In genomic region chr20:7858851-7859250, GRCh38 we compare ENCODE assay signal across 21 cellular contexts.
DNase-seq lines count a peak whose midpoint lies in the region; TF ChIP-seq lines count a peak whose summit lies in the region.
"Had no signal": no experiment of that assay in that cellular context is flagged by ENCODE, and none has a peak within 500 bp of the region (broad histone marks: within the 10 kb centered on the region; RNA-seq: fewer than 3 reads in every experiment).

No MANE protein-coding gene starts in this region.

- dilution Hi-C loops in mammary epithelial cell (cut with HindIII; ENCODE audit: low sequenced_read_pairs): no loop called here

- H3K36me3 ChIP-seq in breast epithelium (no peaks in the 10 kb centered on the region), mammary epithelial cell (ENCODE audit: insufficient read depth, low read length) (no peaks in the 10 kb centered on the region)
- H3K36me3 ChIP-seq: brain microvascular endothelial cell, left ventricle myocardium inferior, SJSA1, thyroid gland had no signal

- intact Hi-C loops in MCF 10A (cut with micrococcal nuclease): loop anchor here (1.0 to 10.0 kb wide), 11 partner anchors 124 to 1714 kb away; partner anchors contain the start of gene BMP2
- intact Hi-C loops in breast epithelium (cut with DNase I; ENCODE audit: low total_unique reads): no loop called here
- intact Hi-C loops in mammary epithelial cell (cut with micrococcal nuclease): loop anchor here (1.0 to 10.0 kb wide), 9 partner anchors 68 to 1714 kb away; no protein-coding TSS in a partner anchor

- H3K9ac ChIP-seq in mammary epithelial cell (ENCODE audit: insufficient read depth, low read length): peak overlapping the region; percentile 29

- no peaks in the 10 kb centered on the region for H3K36me3 Mint-ChIP-seq in MCF 10A (ENCODE audit: insufficient read depth, unreplicated experiment)
- H3K36me3 Mint-ChIP-seq: IgD-negative memory B cell had no signal

- BruUV-seq in MCF 10A (replicated peaks; lab: Mats Ljungman, UMichigan) (no TSS peak), mammary epithelial cell (replicated peaks; lab: Mats Ljungman, UMichigan) (TSS peak; percentile 18)

- H3K27ac ChIP-seq in breast epithelium (no peak overlapping the region), mammary epithelial cell (ENCODE audit: insufficient read depth, low read depth, low read length) (peak overlapping the region; percentile 36)
- H3K27ac ChIP-seq: brain microvascular endothelial cell, C4-2B, left ventricle myocardium inferior, PC-9, SJSA1, thyroid gland had no signal

- CTCF ChIA-PET in MCF 10A (lab: Yijun Ruan, JAX) (interaction anchor here (0.5 to 4.8 kb wide), 52 partner anchors 9 to 1611 kb away, joined by 3 to 31 read pairs (median 4); no protein-coding TSS in a partner anchor), mammary epithelial cell (lab: Charles Lee; ENCODE audit: low non-redundant PET) (interaction anchor here (0.5 kb wide), 1 partner anchor 78 kb away, joined by 7 read pairs; no protein-coding TSS in a partner anchor)

- TF ChIP-seq CTCF in MCF 10A (IDR thresholded peaks at IDR 0.05; ENCODE audit: unreplicated experiment) (no peak), breast epithelium (IDR thresholded peaks at IDR 0.05) (no peak), mammary epithelial cell (conservative IDR thresholded peaks at IDR 0.05 in 1 of 2, IDR thresholded peaks at IDR 0.05 in 1 of 2; ENCODE audit: extremely low read depth in 1 of 2, insufficient read depth in 1 of 2, low read depth in 1 of 2, low read length in 2 of 2) (no peak)

- DNase-seq in MCF 10A (ENCODE audit: unreplicated experiment) (no peak), breast epithelium (ENCODE audit: low spot score in 2 of 2) (no peak), NCI-H69 (lab: John Stamatoyannopoulos, UW) (peak; percentile 59), mammary epithelial cell (no peak), NCI-H774 (lab: John Stamatoyannopoulos, UW) (no peak)
- no peak for DNase-seq in activated naive CD4-positive, alpha-beta T cell treated with anti-CD3 and anti-CD28 coated beads, Interleukin-2, amount 50 U/mL, for 16 hours
- DNase-seq in activated naive CD4-positive, alpha-beta T cell treated with Interleukin-2 at 50 U/mL for 16 hours: no peak
- DNase-seq in activated T-cell treated with anti-CD3 and anti-CD28 coated beads, Interleukin-2, amount 50 U/mL, for 48 hours: no peak
- DNase-seq: activated gamma-delta T cell; effector CD4-positive, alpha-beta T cell; left ventricle myocardium inferior; PC-9; right cardiac atrium; T-helper 17 cell had no signal

- POLR2A ChIA-PET in MCF 10A (lab: Yijun Ruan, JAX): interaction anchor here (0.6 to 1.2 kb wide), 5 partner anchors 123 to 1721 kb away, joined by 3 to 4 read pairs (median 3); no protein-coding TSS in a partner anchor

- H3K4me3 Mint-ChIP-seq in MCF 10A (ENCODE audit: unreplicated experiment): no peak overlapping the region
- H3K4me3 Mint-ChIP-seq: IgD-negative memory B cell; nephron; stimulated activated naive CD8-positive, alpha-beta T cell treated with anti-CD3 and anti-CD28 coated beads, Interleukin-15, amount 100 ng/mL, for 72 hours; T-helper 17 cell had no signal

- H3K4me3 ChIP-seq in breast epithelium (no peak overlapping the region), mammary epithelial cell (replicated peaks in 1 of 3; ENCODE audit: insufficient read depth in 1 of 3, low read depth in 2 of 3, low read length in 3 of 3) (no peak overlapping the region)
- H3K4me3 ChIP-seq: left ventricle myocardium inferior, PC-9, SJSA1, thyroid gland had no signal

- H3K4me2 ChIP-seq in mammary epithelial cell (ENCODE audit: insufficient read depth, low read depth, low read length): no peak overlapping the region
- H3K4me2 ChIP-seq: PC-9 had no signal

- H2AFZ ChIP-seq in mammary epithelial cell (ENCODE audit: low read depth, low read length): peak overlapping the region; percentile 46
- H2AFZ ChIP-seq: PC-9 had no signal

- H3K9me3 ChIP-seq in breast epithelium: no peaks in the 10 kb centered on the region
- peaks cover 4% of the 10 kb centered on the region for H3K9me3 ChIP-seq in mammary epithelial cell (replicated peaks; ENCODE audit: insufficient read depth, low read length)
- H3K9me3 ChIP-seq: left ventricle myocardium inferior, SJSA1, thyroid gland had no signal

- H3K27me3 ChIP-seq in breast epithelium: no peaks in the 10 kb centered on the region
- no peaks in the 10 kb centered on the region for H3K27me3 ChIP-seq in mammary epithelial cell (ENCODE audit: insufficient read depth, low read length)
- H3K27me3 ChIP-seq: brain microvascular endothelial cell, thyroid gland had no signal

- no peaks in the 10 kb centered on the region for H3K9me3 Mint-ChIP-seq in MCF 10A (ENCODE audit: unreplicated experiment)
- H3K9me3 Mint-ChIP-seq: nephron; stimulated activated naive CD8-positive, alpha-beta T cell treated with anti-CD3 and anti-CD28 coated beads, Interleukin-15, amount 100 ng/mL, for 72 hours had no signal

- H4K20me1 ChIP-seq in mammary epithelial cell (ENCODE audit: insufficient read depth, low read length): no peaks in the 10 kb centered on the region

- WGBS in mammary epithelial cell (ENCODE audit: low coverage, missing lambda C conversion rate): 48% methylated on average over 4 of the region's 4 CpGs

- H3K79me2 ChIP-seq in mammary epithelial cell (ENCODE audit: insufficient read depth, low read length): no peaks in the 10 kb centered on the region

- TF ChIP-seq POLR2A in breast epithelium (IDR thresholded peaks at IDR 0.05): no peak

- in situ Hi-C loops in mammary epithelial cell (cut with MboI; ENCODE audit: low sequenced_read_pairs in 2 of 2): loop anchor here in 1 of 2 donors (25.0 kb wide), 2 partner anchors 472 to 1097 kb away; partner anchors contain the start of gene BMP2

- no peaks in the 10 kb centered on the region for H3K4me1 ChIP-seq in breast epithelium
- H3K4me1 ChIP-seq in mammary epithelial cell (ENCODE audit: insufficient read depth, low read length): peaks cover 46% of the 10 kb centered on the region
- H3K4me1 ChIP-seq: left ventricle myocardium inferior, thyroid gland had no signal

- peak overlapping the region; percentile 23 for H3K27ac Mint-ChIP-seq in MCF 10A (ENCODE audit: low read depth, unreplicated experiment)
- H3K27ac Mint-ChIP-seq: IgD-negative memory B cell; stimulated activated naive CD8-positive, alpha-beta T cell treated with anti-CD3 and anti-CD28 coated beads, Interleukin-15, amount 100 ng/mL, for 72 hours; T-helper 17 cell had no signal

- peaks cover 38% of the 10 kb centered on the region for H3K4me1 Mint-ChIP-seq in MCF 10A (ENCODE audit: insufficient read depth, unreplicated experiment)
- H3K4me1 Mint-ChIP-seq: IgD-negative memory B cell; stimulated activated naive CD8-positive, alpha-beta T cell treated with anti-CD3 and anti-CD28 coated beads, Interleukin-15, amount 100 ng/mL, for 72 hours had no signal

- H3K27me3 Mint-ChIP-seq in MCF 10A (ENCODE audit: insufficient read depth, unreplicated experiment): no peaks in the 10 kb centered on the region
- H3K27me3 Mint-ChIP-seq: IgD-negative memory B cell had no signal
